ENCODE assay signal across 12 cellular contexts in the genomic region with DNA sequence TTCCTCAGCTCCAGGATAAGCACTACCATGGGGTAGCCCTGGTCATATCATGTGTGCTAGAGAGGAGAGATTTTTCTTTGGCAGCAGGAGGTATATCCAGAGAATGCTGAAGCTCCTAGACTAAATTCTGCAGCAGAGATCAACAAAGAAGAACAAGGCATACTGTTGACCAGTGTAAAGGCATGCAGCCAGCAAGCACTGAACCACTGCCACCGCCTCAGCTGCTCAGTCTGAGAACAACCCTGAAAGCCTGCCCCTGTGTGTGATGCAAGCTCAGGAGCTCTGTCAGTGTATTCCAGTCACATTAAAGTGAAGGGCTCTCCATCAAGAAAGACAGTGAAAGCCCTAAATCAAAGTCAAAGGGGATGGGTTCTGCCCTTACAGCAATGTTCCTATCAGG.
DNase-seq lines count a peak whose midpoint lies in the region; ATAC-seq, FAIRE-seq and TF ChIP-seq lines count a peak whose summit lies in the region.
"Had no signal": no experiment of that assay in that cellular context is flagged by ENCODE, and none has a peak within 500 bp of the region (broad histone marks: within the 10 kb centered on the region; RNA-seq: fewer than 3 reads in every experiment).

No MANE protein-coding gene starts in this region.

- H3K9me3 Mint-ChIP-seq in stimulated activated memory B cell treated with anti-CD40 and anti-IgM and Interleukin-4, amounts not matched to agents 10 μg/mL and 1 μg/mL and 100 μg/mL, for 72 hours = peaks cover 6% of the 10 kb centered on the region

- no peak for FAIRE-seq in frontal cortex (lab: Jason Lieb, UNC)
- FAIRE-seq: kidney had no signal

- H3K9me3 ChIP-seq in mucosa of descending colon (no peaks in the 10 kb centered on the region), tibial artery (no peaks in the 10 kb centered on the region)

- TF ChIP-seq CTCF in mucosa of descending colon (IDR thresholded peaks at IDR 0.05) (no peak), tibial artery (IDR thresholded peaks at IDR 0.05) (no peak)

- DNase-seq in anterior cingulate cortex (lab: John Stamatoyannopoulos, UW) = peak in 44 of 58 donors; percentile 0 to 67 (median 23)
- peak; percentile 2 to 9 for DNase-seq in frontal cortex (ENCODE audit: low spot score in 2 of 2)
- peak in 2 of 3 donors; percentile 26 to 44 for DNase-seq in mucosa of descending colon
- DNase-seq in tibial artery = peak; percentile 79 to 84
- DNase-seq in GOT3 (lab: John Stamatoyannopoulos, UW) = no peak
- DNase-seq: activated effector memory CD4-positive, alpha-beta T cell treated with anti-CD3 and anti-CD28 coated beads, Interleukin-2, amount 50 U/mL, for 16 hours; DMS79; kidney; stimulated activated CD4-positive, alpha-beta T cell treated with anti-CD3 and anti-CD28 coated beads, Interleukin-4, amount 100 ng/mL, for 1 hour had no signal

- H3K27me3 Mint-ChIP-seq in stimulated activated memory B cell treated with anti-CD40 and anti-IgM and Interleukin-4, amounts not matched to agents 10 μg/mL and 1 μg/mL and 100 μg/mL, for 72 hours = peaks cover 38% of the 10 kb centered on the region

- ATAC-seq in mucosa of descending colon (no peak), GM21529 (IDR thresholded peaks at IDR 0.05; ENCODE audit: unreplicated experiment) (no peak)
- ATAC-seq in stimulated activated memory B cell treated with anti-CD40 and anti-IgM and Interleukin-4, amounts not matched to agents 10 μg/mL and 1 μg/mL and 100 μg/mL, for 72 hours = no peak

- no peak overlapping the region for H3K4me3 ChIP-seq in mucosa of descending colon
- H3K4me3 ChIP-seq in tibial artery = no peak overlapping the region
- H3K4me3 ChIP-seq: BLaER1 treated with 17β-estradiol and CSF1 and Interleukin-3, amounts not matched to agents 10 nM and 100 nM had no signal

- H3K36me3 ChIP-seq in mucosa of descending colon (ENCODE audit: low read depth) (no peaks in the 10 kb centered on the region), tibial artery (no peaks in the 10 kb centered on the region)
- H3K36me3 ChIP-seq: BLaER1 treated with 17β-estradiol and CSF1 and Interleukin-3, amounts not matched to agents 10 nM and 100 nM had no signal

- H3K27me3 ChIP-seq in tibial artery = no peaks in the 10 kb centered on the region
- H3K27me3 ChIP-seq: BLaER1 treated with 17β-estradiol and CSF1 and Interleukin-3, amounts not matched to agents 10 nM and 100 nM had no signal

- H3K4me1 ChIP-seq in mucosa of descending colon (ENCODE audit: low read depth) (no peaks in the 10 kb centered on the region), tibial artery (peaks cover 0 to 34% (median 5%) of the 10 kb centered on the region in 4 donors)

- H3K36me3 Mint-ChIP-seq in stimulated activated memory B cell treated with anti-CD40 and anti-IgM and Interleukin-4, amounts not matched to agents 10 μg/mL and 1 μg/mL and 100 μg/mL, for 72 hours = peaks cover 5% of the 10 kb centered on the region

- intact Hi-C loops in mucosa of descending colon (cut with DNase I, micrococcal nuclease) = no loop called here
- intact Hi-C loops in tibial artery (cut with DNase I; ENCODE audit: low total_unique reads) = no loop called here

- H3K4me3 Mint-ChIP-seq in stimulated activated memory B cell treated with anti-CD40 and anti-IgM and Interleukin-4, amounts not matched to agents 10 μg/mL and 1 μg/mL and 100 μg/mL, for 72 hours = no peak overlapping the region

- H3K4me1 Mint-ChIP-seq in stimulated activated memory B cell treated with anti-CD40 and anti-IgM and Interleukin-4, amounts not matched to agents 10 μg/mL and 1 μg/mL and 100 μg/mL, for 72 hours = no peaks in the 10 kb centered on the region

- no peak overlapping the region for H3K27ac Mint-ChIP-seq in stimulated activated memory B cell treated with anti-CD40 and anti-IgM and Interleukin-4, amounts not matched to agents 10 μg/mL and 1 μg/mL and 100 μg/mL, for 72 hours

- peak overlapping the region in 1 of 2 donors; percentile 29 for H3K27ac ChIP-seq in tibial artery
- H3K27ac ChIP-seq: BLaER1 treated with 17β-estradiol and CSF1 and Interleukin-3, amounts not matched to agents 10 nM and 100 nM had no signal
